In genomic region chr12:2794736-2795289, GRCh38 we compare ENCODE assay signal across 8 cellular contexts. TPM values are rescaled to one million over a fixed set of nuclear protein-coding genes. Genes with fewer than 3 reads are reported as not detected.
DNase-seq lines count a peak whose midpoint lies in the region; ATAC-seq and TF ChIP-seq lines count a peak whose summit lies in the region.

Gene FKBP4 (plus strand): TSS chr12:2794970. CDS start chr12:2795140, 170 bp downstream.

- H3K27me3 Mint-ChIP-seq in Caco-2 (ENCODE audit: insufficient read depth, unreplicated experiment) (peaks cover 3% of the 10 kb centered on the region), endodermal cell (ENCODE audit: insufficient read depth) (peaks cover 10% of the 10 kb centered on the region), mesothelial cell of epicardium (ENCODE audit: low read depth) (no peaks in the 10 kb centered on the region)

- H3K27ac Mint-ChIP-seq in Caco-2 (ENCODE audit: unreplicated experiment) (no peak within 1 kb of the TSS), endodermal cell (no peak within 1 kb of the TSS), mesothelial cell of epicardium (peak within 1 kb of the TSS; percentile 67)

- no TSS peak for BruUV-seq in Caco-2 (replicated peaks; lab: Mats Ljungman, UMichigan)

- H3K4me3 ChIP-seq in Caco-2 (ENCODE audit: low read depth, low read length): peak within 1 kb of the TSS; percentile 81
- H3K4me3 ChIP-seq in endodermal cell (ENCODE audit: low read length): peak within 1 kb of the TSS; percentile 93

- no peaks in the 10 kb centered on the region for H3K9me3 Mint-ChIP-seq in Caco-2 (ENCODE audit: unreplicated experiment)
- no peaks in the 10 kb centered on the region for H3K9me3 Mint-ChIP-seq in endodermal cell
- no peaks in the 10 kb centered on the region for H3K9me3 Mint-ChIP-seq in mesothelial cell of epicardium

- WGBS in endodermal cell (ENCODE audit: insufficient coverage in 1 of 2, insufficient read length in 1 of 2), 2 experiments: 0% methylated on average over 30 to 63 of the region's 63 CpGs

- H3K36me3 ChIP-seq in Caco-2 (ENCODE audit: control insufficient read depth, insufficient read depth, low read length): peaks cover 7% of the 10 kb centered on the region
- H3K36me3 ChIP-seq in endodermal cell (ENCODE audit: control insufficient read depth, insufficient read depth, low read length): peaks cover 33% of the 10 kb centered on the region

- H3K9ac ChIP-seq in endodermal cell (ENCODE audit: extremely low read depth, low read length, poor library complexity, severe bottlenecking): peak within 1 kb of the TSS; percentile 59

- no peak for TF ChIP-seq CTCF in Caco-2 (IDR thresholded peaks at IDR 0.05; ENCODE audit: insufficient read depth in 1 of 2, low read depth in 1 of 2, low read length in 1 of 2, severe bottlenecking in 1 of 2, unreplicated experiment in 1 of 2)
- TF ChIP-seq CTCF in endodermal cell (conservative IDR thresholded peaks at IDR 0.05): peak; percentile 19
- TF ChIP-seq CTCF in mesothelial cell of epicardium (IDR thresholded peaks at IDR 0.05; ENCODE audit: unreplicated experiment): no peak

- H3K27ac ChIP-seq in endodermal cell (ENCODE audit: low read depth, low read length): no peak within 1 kb of the TSS

- H3K27me3 ChIP-seq in Caco-2 (replicated peaks; ENCODE audit: control insufficient read depth, insufficient read depth, low read length) (no peaks in the 10 kb centered on the region), endodermal cell (ENCODE audit: control insufficient read depth, insufficient read depth, low read length, poor library complexity, severe bottlenecking) (peaks cover 6% of the 10 kb centered on the region)

- DNase-seq in Caco-2 (peak; percentile 91 to 93), HS-27A (ENCODE audit: low read depth) (peak; percentile 53), NOMO-1 (lab: John Stamatoyannopoulos, UW; ENCODE audit: unreplicated experiment in 2 of 2) (peak; percentile 77 to 90), endodermal cell (peak; percentile 97), mesothelial cell of epicardium (ENCODE audit: low spot score in 2 of 2, unreplicated experiment in 2 of 2) (peak; percentile 75 to 81)
- peak; percentile 76 for DNase-seq in activated CD8-positive, alpha-beta memory T cell treated with anti-CD3 and anti-CD28 coated beads, Interleukin-2, amount 50 U/mL, for 24 hours (ENCODE audit: extremely low read depth)
- DNase-seq in stimulated activated CD8-positive, alpha-beta memory T cell treated with anti-CD3 and anti-CD28 coated beads, Interleukin-15, amount 100 ng/mL, for 48 hours (ENCODE audit: low read depth in 2 of 2): peak; percentile 84

- H3K36me3 Mint-ChIP-seq in Caco-2 (ENCODE audit: insufficient read depth, unreplicated experiment): peaks cover 47% of the 10 kb centered on the region
- H3K36me3 Mint-ChIP-seq in endodermal cell (ENCODE audit: low read depth): peaks cover 30% of the 10 kb centered on the region
- peaks cover 16% of the 10 kb centered on the region for H3K36me3 Mint-ChIP-seq in mesothelial cell of epicardium

- peak within 1 kb of the TSS; percentile 89 for H3K4me3 Mint-ChIP-seq in Caco-2 (ENCODE audit: unreplicated experiment)
- peak within 1 kb of the TSS; percentile 86 for H3K4me3 Mint-ChIP-seq in endodermal cell
- H3K4me3 Mint-ChIP-seq in mesothelial cell of epicardium: peak within 1 kb of the TSS; percentile 88

- intact Hi-C loops in Caco-2 (cut with micrococcal nuclease; ENCODE audit: unreplicated experiment): no loop called here

- H3K4me1 Mint-ChIP-seq in Caco-2 (ENCODE audit: low read depth, unreplicated experiment) (peaks cover 16% of the 10 kb centered on the region), endodermal cell (peaks cover 23% of the 10 kb centered on the region), mesothelial cell of epicardium (peaks cover 23% of the 10 kb centered on the region)

- H3K4me1 ChIP-seq in Caco-2 (peaks cover 15% of the 10 kb centered on the region), endodermal cell (ENCODE audit: control insufficient read depth, insufficient read depth, low read length) (peaks cover 9% of the 10 kb centered on the region)

- H3K9me3 ChIP-seq in Caco-2 (no peaks in the 10 kb centered on the region), endodermal cell (ENCODE audit: control insufficient read depth, low read length) (no peaks in the 10 kb centered on the region)

- POLR2A ChIA-PET in Caco-2 (lab: Charles Lee): interaction anchor here (0.6 to 0.7 kb wide), 2 partner anchors 18 to 63 kb away, joined by 3 to 6 read pairs; no protein-coding TSS in a partner anchor

- CTCF ChIA-PET in Caco-2 (lab: Charles Lee): interaction anchor here (0.7 to 1.4 kb wide), 4 partner anchors 10 to 556 kb away, joined by 3 to 8 read pairs (median 3); no protein-coding TSS in a partner anchor

- ATAC-seq in GM19468 (IDR thresholded peaks at IDR 0.05; ENCODE audit: extremely low read depth, unreplicated experiment): peak; percentile 62

RNA-seq across cellular contexts. Expression of gene FKBP4, which starts in this region (rescaled TPM):
- total RNA-seq in Caco-2 (2022) (118 and 136 TPM in 2 replicates), endodermal cell (100 to 1,000 TPM; 139 to 253 TPM), mesothelial cell of epicardium (84.7 to 98.4 TPM (median 93.3 TPM) in 3 replicates)
- 63.0 TPM for polyA plus RNA-seq in endodermal cell (2013, experiment 1 of 2)
- 56.7 TPM for polyA plus RNA-seq in endodermal cell (2013, experiment 2 of 2)
